ENCODE assay signal across 8 cellular contexts in the genomic region with DNA sequence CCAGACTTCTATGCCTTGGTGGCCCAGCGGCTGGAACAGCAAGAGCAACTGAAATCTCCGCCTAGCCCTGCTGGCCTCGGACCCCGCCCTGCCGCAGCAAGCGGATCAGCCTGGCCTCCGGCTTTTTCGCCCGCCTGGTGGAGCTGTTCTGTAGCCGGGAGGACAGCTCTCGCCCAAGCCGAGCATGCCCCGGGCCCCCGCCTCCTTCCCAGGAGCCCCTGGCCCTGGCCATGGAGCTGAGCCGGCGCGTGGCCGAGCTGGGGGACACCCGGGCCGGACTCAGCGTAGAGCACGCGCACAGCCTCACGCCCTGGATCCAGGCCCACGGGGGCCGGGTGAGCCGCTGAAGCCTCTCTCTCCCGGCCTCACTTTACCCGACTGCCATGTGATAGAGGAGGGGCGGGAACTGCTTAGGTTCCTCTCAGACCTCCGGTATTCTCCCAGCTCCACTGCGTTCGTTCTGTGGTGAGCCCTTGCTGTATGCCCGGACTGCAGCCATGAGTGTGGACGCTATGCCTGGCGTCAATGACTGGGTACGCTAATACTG. TPM values are rescaled to one million over a fixed set of nuclear protein-coding genes. Genes with fewer than 3 reads are reported as not detected.
DNase-seq lines count a peak whose midpoint lies in the region; ATAC-seq, FAIRE-seq and TF ChIP-seq lines count a peak whose summit lies in the region.

No MANE protein-coding gene starts in this region.

- peak overlapping the region; percentile 61; the same call in 1 of the 2 replicates for H3K4me2 ChIP-seq in PC-9

- H3K9me3 ChIP-seq in PC-9 (ENCODE audit: insufficient read depth, low read depth): no peaks in the 10 kb centered on the region
- H3K9me3 ChIP-seq in pancreas: no peaks in the 10 kb centered on the region

- no peak overlapping the region for H3K27ac ChIP-seq in PC-9
- H3K27ac ChIP-seq in pancreas: no peak overlapping the region

- H3K4me3 ChIP-seq in GM12865 (ENCODE audit: low read depth, low read length) (peak overlapping the region; percentile 35), PC-9 (peak overlapping the region; percentile 33; the same call in 1 of the 2 replicates), fibroblast of villous mesenchyme (ENCODE audit: low read depth, low read length) (peak overlapping the region; percentile 54), pancreas (peak overlapping the region in 3 of 4 donors; percentile 29 to 41 (median 36))

- peak; percentile 34 for TF ChIP-seq CTCF in GM12865 (IDR thresholded peaks at IDR 0.05; ENCODE audit: insufficient read depth, low read depth, low read length, missing control alignments)
- TF ChIP-seq CTCF in PC-9 (conservative IDR thresholded peaks at IDR 0.05): 0 out of 2 replicates have a peak, but pooled peaks have one; percentile 28
- TF ChIP-seq CTCF in fibroblast of villous mesenchyme (IDR thresholded peaks at IDR 0.05; ENCODE audit: insufficient read depth, low read depth, low read length): peak; percentile 65
- peak in 2 of 4 donors; percentile 12 to 25 for TF ChIP-seq CTCF in pancreas (IDR thresholded peaks at IDR 0.05)

- no peaks in the 10 kb centered on the region for H4K20me1 ChIP-seq in PC-9 (ENCODE audit: insufficient read depth)

- no peaks in the 10 kb centered on the region for H3K79me2 ChIP-seq in PC-9 (ENCODE audit: low read depth)

- no TSS peak for BruUV-seq in PC-9 (replicated peaks; lab: Mats Ljungman, UMichigan)

- intact Hi-C loops in PC-9 (cut with micrococcal nuclease; ENCODE audit: unreplicated experiment): no loop called here
- intact Hi-C loops in pancreas (cut with DNase I): no loop called here

- peak; percentile 91 to 98 (median 98) for ATAC-seq in pancreas
- no peak for ATAC-seq in HG03342 (IDR thresholded peaks at IDR 0.05; ENCODE audit: unreplicated experiment)
- no peak for ATAC-seq in HG02678 (IDR thresholded peaks at IDR 0.05; ENCODE audit: unreplicated experiment)
- ATAC-seq in GM18861 (IDR thresholded peaks at IDR 0.05; ENCODE audit: unreplicated experiment): no peak

- no peaks in the 10 kb centered on the region for H3K36me3 ChIP-seq in PC-9 (ENCODE audit: low read depth)
- no peaks in the 10 kb centered on the region for H3K36me3 ChIP-seq in pancreas

- no peaks in the 10 kb centered on the region for H3K27me3 ChIP-seq in PC-9 (ENCODE audit: insufficient read depth, low read depth)
- no peaks in the 10 kb centered on the region for H3K27me3 ChIP-seq in pancreas

- peak overlapping the region; percentile 48; the same call in 1 of the 2 replicates for H2AFZ ChIP-seq in PC-9

- no peaks in the 10 kb centered on the region for H3K9me2 ChIP-seq in PC-9 (ENCODE audit: insufficient read depth)

- no peaks in the 10 kb centered on the region for H3K4me1 ChIP-seq in PC-9 (replicated peaks; ENCODE audit: insufficient read depth)
- no peaks in the 10 kb centered on the region for H3K4me1 ChIP-seq in pancreas

- no peaks in the 10 kb centered on the region for H3F3A ChIP-seq in PC-9 (ENCODE audit: insufficient read depth, low read depth)

- CTCF ChIA-PET in PC-9 (lab: Charles Lee): no interaction called here

- FAIRE-seq in pancreas (lab: Jason Lieb, UNC): no peak

- POLR2A ChIA-PET in PC-9 (lab: Charles Lee; ENCODE audit: unreplicated experiment): no interaction called here

- DNase-seq in GM12865 (ENCODE audit: low read depth): peak; percentile 46
- peak in 1 of 2 experiments; percentile 36 for DNase-seq in PC-9
- DNase-seq in fibroblast of villous mesenchyme (ENCODE audit: low read depth): peak; percentile 52
- peak; percentile 42 to 84 (median 58) for DNase-seq in pancreas
- DNase-seq in stimulated activated CD4-positive, alpha-beta T cell treated with anti-CD3 and anti-CD28 coated beads, Interleukin-4, amount 100 ng/mL, for 4 hours: no peak

- 7 to 10% methylated on average over 35 to 37 of the region's 37 CpGs for WGBS in pancreas, 2 donors

RNA-seq across cellular contexts. Expression of gene MRPL3, which starts 24.1 kb away (rescaled TPM):
- 109 and 110 TPM in 2 replicates for total RNA-seq in PC-9 (2021)
- total RNA-seq in fibroblast of villous mesenchyme: 98.9 and 123 TPM in 2 replicates
- 10 to 100 TPM; 23.5 to 45.4 (median 36.7) TPM for total RNA-seq in pancreas
- polyA plus RNA-seq in pancreas: 10 to 100 TPM; 34.3 to 43.7 TPM

Comparison
In these comparisons a context has a peak if more than half of its experiments do, and no peak if none do; other contexts are left out.
1. DNase-seq: peak in GM12865 (single experiment), fibroblast of villous mesenchyme (single experiment) and pancreas (6 of 6); none in stimulated activated CD4-positive, alpha-beta T cell treated with anti-CD3 and anti-CD28 coated beads, Interleukin-4, amount 100 ng/mL, for 4 hours (0 of 2).
2. ATAC-seq: peak in pancreas (4 of 4); none in HG03342 (single experiment), HG02678 (single experiment) and GM18861 (single experiment).
3. Peak in every context shown above with its lines, with median percentiles within 50 percentile points of each other: H3K4me3 ChIP-seq.